Comparison of ENCODE assay signal across 8 cellular contexts in the genomic region with DNA sequence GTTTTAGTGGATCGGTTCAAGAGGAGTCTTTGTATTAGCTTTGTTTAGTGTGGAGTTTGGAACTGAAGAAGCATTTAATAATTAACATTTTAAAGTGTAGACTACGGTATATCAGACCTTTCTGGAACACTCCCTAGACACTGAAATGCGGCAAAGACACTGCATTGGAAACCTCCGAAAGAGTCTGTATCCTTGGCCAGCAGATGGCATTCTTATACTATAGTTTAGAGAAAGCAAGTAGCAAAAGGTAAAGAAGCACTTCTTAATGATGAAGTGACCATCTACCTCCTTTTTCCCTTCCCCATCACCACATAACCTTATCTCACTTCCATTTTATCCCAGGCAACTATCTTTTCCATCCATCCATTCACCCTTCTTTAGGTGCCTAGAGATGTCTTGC. TPM values are rescaled to one million over a fixed set of nuclear protein-coding genes. Genes with fewer than 3 reads are reported as not detected.
DNase-seq lines count a peak whose midpoint lies in the region; ATAC-seq, FAIRE-seq and TF ChIP-seq lines count a peak whose summit lies in the region.

No MANE protein-coding gene starts in this region.

- in situ Hi-C loops in astrocyte of the cerebellum (cut with HindIII; ENCODE audit: low sequenced_read_pairs), result no loop called here

- no peaks in the 10 kb centered on the region for H3K9me1 ChIP-seq in keratinocyte (ENCODE audit: control insufficient read depth, extremely low read depth, insufficient read depth, low read length)

- intact Hi-C loops in A673 (cut with micrococcal nuclease; ENCODE audit: unreplicated experiment), result loop anchor here (1.0 kb wide), 1 partner anchor 313 kb away; no protein-coding TSS in a partner anchor

- H2AFZ ChIP-seq in keratinocyte (ENCODE audit: control insufficient read depth, low read length), result no peak overlapping the region

- H3K4me3 ChIP-seq in A673 (ENCODE audit: low read depth, low read length, poor library complexity, severe bottlenecking) (no peak overlapping the region), astrocyte of the cerebellum (ENCODE audit: low read depth, low read length) (no peak overlapping the region), keratinocyte (ENCODE audit: control insufficient read depth in 2 of 3, extremely low read depth in 1 of 3, insufficient read depth in 2 of 3, low read depth in 1 of 3, low read length in 3 of 3) (no peak overlapping the region)

- FAIRE-seq in G401.6 (lab: Jason Lieb, UNC) (peak; percentile 21), keratinocyte (lab: Jason Lieb, UNC) (peak; percentile 74)

- no TSS peak for BruUV-seq in A673 (replicated peaks; lab: Mats Ljungman, UMichigan)

- no peaks in the 10 kb centered on the region for H3K9me3 Mint-ChIP-seq in glutamatergic neuron (ENCODE audit: unreplicated experiment)

- H3K4me3 Mint-ChIP-seq in glutamatergic neuron (ENCODE audit: unreplicated experiment), result no peak overlapping the region

- H3K9me3 ChIP-seq in A673 (ENCODE audit: low read depth, low read length, poor library complexity, severe bottlenecking), result no peaks in the 10 kb centered on the region
- no peaks in the 10 kb centered on the region for H3K9me3 ChIP-seq in keratinocyte (ENCODE audit: control insufficient read depth, low read depth, low read length)

- CTCF ChIA-PET in A673 (lab: Charles Lee), result no interaction called here

- no peak overlapping the region for H3K4me2 ChIP-seq in keratinocyte (ENCODE audit: control insufficient read depth, extremely low read depth, insufficient read depth, low read depth, low read length)

- H3K4me1 Mint-ChIP-seq in glutamatergic neuron (ENCODE audit: low read depth, unreplicated experiment), result no peaks in the 10 kb centered on the region

- no peak overlapping the region for H3K9ac ChIP-seq in keratinocyte (ENCODE audit: control insufficient read depth, extremely low read depth, insufficient read depth, low read length)

- H3K36me3 Mint-ChIP-seq in glutamatergic neuron (ENCODE audit: unreplicated experiment), result no peaks in the 10 kb centered on the region

- peak; percentile 92 for ATAC-seq in HG02884 (IDR thresholded peaks at IDR 0.05; ENCODE audit: unreplicated experiment)

- POLR2A ChIA-PET in A673 (lab: Charles Lee; ENCODE audit: low non-redundant PET), result no interaction called here

- H3K36me3 ChIP-seq in A673 (ENCODE audit: insufficient read depth, low read length, poor library complexity, severe bottlenecking) (no peaks in the 10 kb centered on the region), keratinocyte (ENCODE audit: control insufficient read depth in 2 of 2, extremely low read depth in 1 of 2, insufficient read depth in 2 of 2, low read length in 2 of 2) (no peaks in the 10 kb centered on the region)

- H3K4me1 ChIP-seq in A673 (ENCODE audit: insufficient read depth, low read length, poor library complexity, severe bottlenecking) (no peaks in the 10 kb centered on the region), keratinocyte (ENCODE audit: control insufficient read depth, extremely low read depth, insufficient read depth, low read length) (no peaks in the 10 kb centered on the region)

- no peaks in the 10 kb centered on the region for H3K27me3 ChIP-seq in A673 (replicated peaks; ENCODE audit: insufficient read depth, low read depth, low read length, poor library complexity)
- H3K27me3 ChIP-seq in keratinocyte (ENCODE audit: control insufficient read depth, extremely low read depth, insufficient read depth, low read length), result no peaks in the 10 kb centered on the region

- dilution Hi-C loops in keratinocyte (cut with MboI; ENCODE audit: extremely low pct_ligation_motif_present, low sequenced_read_pairs), result no loop called here

- TF ChIP-seq CTCF in A673 (conservative IDR thresholded peaks at IDR 0.05; ENCODE audit: low read depth, low read length) (peak; percentile 54), astrocyte of the cerebellum (IDR thresholded peaks at IDR 0.05; ENCODE audit: low read depth, low read length, missing control alignments) (peak; percentile 54), keratinocyte (optimal IDR thresholded peaks at IDR 0.05 in 1 of 3, IDR thresholded peaks at IDR 0.05 in 1 of 3, conservative IDR thresholded peaks at IDR 0.05 in 1 of 3; ENCODE audit: extremely low read depth in 1 of 3, insufficient read depth in 2 of 3, low read length in 3 of 3) (peak; percentile 42 to 61 (median 57)), glutamatergic neuron (IDR thresholded peaks at IDR 0.05; ENCODE audit: partially characterized antibody, unreplicated experiment) (no peak)

- no peak overlapping the region for H3K27ac ChIP-seq in A673 (ENCODE audit: low read depth, low read length, poor library complexity, severe bottlenecking)
- no peak overlapping the region for H3K27ac ChIP-seq in keratinocyte (ENCODE audit: control insufficient read depth, insufficient read depth, low read length)

- H3K79me2 ChIP-seq in keratinocyte (ENCODE audit: control insufficient read depth, insufficient read depth, low read length), result no peaks in the 10 kb centered on the region

- DNase-seq in A673 (ENCODE audit: low spot score) (peak; percentile 53), NCI-H446 (lab: John Stamatoyannopoulos, UW) (peak; percentile 26 to 29), astrocyte of the cerebellum (ENCODE audit: low read depth) (peak; percentile 29), keratinocyte (ENCODE audit: low read depth, low spot score) (no peak), glutamatergic neuron (no peak), NK-92 (lab: John Stamatoyannopoulos, UW; ENCODE audit: unreplicated experiment) (no peak)

- no peaks in the 10 kb centered on the region for H4K20me1 ChIP-seq in keratinocyte (ENCODE audit: control insufficient read depth, extremely low read depth, insufficient read depth, low read length)

- no peak overlapping the region for H3K27ac Mint-ChIP-seq in glutamatergic neuron (ENCODE audit: unreplicated experiment)

- peaks cover 2% of the 10 kb centered on the region for H3K27me3 Mint-ChIP-seq in glutamatergic neuron (ENCODE audit: unreplicated experiment)

RNA-seq across cellular contexts. Expression of a gene that starts 7.6 kb away (rescaled TPM):
- not detected in 2 replicates for total RNA-seq in A673 (2021)
- polyA plus RNA-seq in keratinocyte, result not detected in 3 replicates
- polyA plus RNA-seq in keratinocyte (2011; ENCODE audit: low read depth), result not detected
- not detected in 2 replicates for polyA plus RNA-seq in keratinocyte (2011; cell fraction: cytosol; rRNA removed)
- not detected in 2 replicates for polyA plus RNA-seq in keratinocyte (2011; cell fraction: nucleus; rRNA removed)
- polyA plus RNA-seq in keratinocyte (2012; ENCODE audit: low replicate concordance), result 0.08 TPM in 1 of 2 replicates, not detected in the other
- polyA minus RNA-seq in keratinocyte, result not detected in 3 replicates
- not detected for polyA minus RNA-seq in keratinocyte (2011; cell fraction: cytosol; rRNA and poly(A)+ RNA removed)
- not detected in 2 replicates for polyA minus RNA-seq in keratinocyte (2011; cell fraction: nucleus; rRNA and poly(A)+ RNA removed)
- total RNA-seq in glutamatergic neuron (ENCODE audit: unreplicated experiment), result not detected

Comparison
In these comparisons a context has a peak if more than half of its experiments do, and no peak if none do; other contexts are left out.
1. DNase-seq: peak in A673 (single experiment), NCI-H446 (2 of 2) and astrocyte of the cerebellum (single experiment); none in keratinocyte (single experiment), glutamatergic neuron (single experiment) and NK-92 (single experiment).